ENCODE assay signal across 1 cellular context in genomic region chr11:115623021-115623451, GRCh38.
TF ChIP-seq lines count a peak whose summit lies in the region.

No MANE protein-coding gene starts in this region.

TF ChIP-seq in HEK293, 187 proteins besides CTCF, POLR2A, EP300 and RAD21 (continued from another document):
- TF ChIP-seq ZNF18 (tag by site-specific recombination; IDR thresholded peaks at IDR 0.05) (no peak), ZNF140 (tag by site-specific recombination; IDR thresholded peaks at IDR 0.05) (no peak), ZNF626 (tag by site-specific recombination; IDR thresholded peaks at IDR 0.05) (no peak), ZEB2 (tag by site-specific recombination; IDR thresholded peaks at IDR 0.05) (peak; percentile 54; the same call in 1 of the 2 replicates), ZNF148 (tag by site-specific recombination; IDR thresholded peaks at IDR 0.05; ENCODE audit: borderline replicate concordance) (no peak), ZSCAN18 (tag by site-specific recombination; IDR thresholded peaks at IDR 0.05) (no peak)
